ENCODE assay signal across 8 cellular contexts in the genomic region with DNA sequence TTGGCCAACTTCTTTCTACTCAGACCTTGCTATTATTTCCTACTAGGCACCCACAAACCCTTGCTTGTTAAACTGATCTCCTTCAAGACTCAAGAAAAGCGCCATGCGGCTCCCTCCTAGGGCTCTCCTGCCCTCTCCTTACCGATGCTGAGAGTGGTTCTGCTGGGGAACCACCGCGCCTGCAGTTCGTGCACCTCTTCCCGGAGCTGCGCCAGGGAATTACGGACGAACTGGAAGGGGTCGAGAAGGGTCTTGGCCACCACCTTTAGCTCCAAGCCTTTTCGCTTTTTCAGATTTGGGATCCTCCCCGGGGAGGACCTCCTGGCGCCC.
DNase-seq lines count a peak whose midpoint lies in the region; ATAC-seq, FAIRE-seq and TF ChIP-seq lines count a peak whose summit lies in the region.
"Not testable (repeated sequence)": the region's sequence is repeated elsewhere in the genome, so short reads cannot be mapped to it uniquely, and the experiment has no call there.

No MANE protein-coding gene starts in this region.

- H3K9me3 ChIP-seq in A549; PC-9 (ENCODE audit: insufficient read depth, low read depth); astrocyte (ENCODE audit: insufficient read depth, low read depth, low read length); endothelial cell of umbilical vein (replicated peaks; ENCODE audit: control insufficient read depth, insufficient read depth, low read length); hepatocyte (ENCODE audit: low read depth); skeletal muscle satellite cell (replicated peaks; ENCODE audit: low read length): not testable (repeated sequence)

- not testable (repeated sequence) for H3K36me3 ChIP-seq in PC-9 (ENCODE audit: low read depth); astrocyte (ENCODE audit: insufficient read depth, low read length); endothelial cell of umbilical vein (ENCODE audit: control insufficient read depth in 2 of 2, extremely low read depth in 1 of 2, insufficient read depth in 2 of 2, low read length in 2 of 2); hepatocyte (replicated peaks; ENCODE audit: insufficient read depth, low read depth); skeletal muscle satellite cell (ENCODE audit: insufficient read depth, low read length)

- CTCF ChIA-PET in A549 (lab: Yijun Ruan, JAX) = interaction anchor here (0.8 to 2.2 kb wide), 4 partner anchors 107 to 439 kb away, joined by 3 to 4 read pairs (median 4); no protein-coding TSS in a partner anchor
- CTCF ChIA-PET in PC-9 (lab: Charles Lee); endothelial cell of umbilical vein (lab: Charles Lee): not testable (repeated sequence)

- TF ChIP-seq CTCF in A549 (IDR thresholded peaks at IDR 0.05); HFF-Myc (IDR thresholded peaks at IDR 0.05; ENCODE audit: low read depth, low read length, missing control alignments); PC-9 (conservative IDR thresholded peaks at IDR 0.05); astrocyte (IDR thresholded peaks at IDR 0.05; ENCODE audit: insufficient read depth, low read depth, low read length); endothelial cell of umbilical vein (IDR thresholded peaks at IDR 0.05; ENCODE audit: extremely low read depth in 1 of 2, insufficient read depth in 1 of 2, low read depth in 1 of 2, low read length in 2 of 2); hepatocyte (IDR thresholded peaks at IDR 0.05; ENCODE audit: poor library complexity); nephron progenitor cell (IDR thresholded peaks at IDR 0.05): not testable (repeated sequence)

- peak overlapping the region; percentile 80 for H3K9ac ChIP-seq in astrocyte (ENCODE audit: low read length)
- not testable (repeated sequence) for H3K9ac ChIP-seq in endothelial cell of umbilical vein (replicated peaks; ENCODE audit: extremely low read depth, insufficient read depth, low read length); skeletal muscle satellite cell (ENCODE audit: low read depth, low read length)

- H3F3A ChIP-seq in PC-9 (ENCODE audit: insufficient read depth, low read depth) = not testable (repeated sequence)

- not testable (repeated sequence) for TF ChIP-seq EP300 in A549 (IDR thresholded peaks at IDR 0.05)

- H3K9me3 Mint-ChIP-seq in astrocyte (ENCODE audit: unreplicated experiment); nephron progenitor cell: not testable (repeated sequence)

- not testable (repeated sequence) for TF ChIP-seq RAD21 in A549 (conservative IDR thresholded peaks at IDR 0.05 in 1 of 2, IDR thresholded peaks at IDR 0.05 in 1 of 2)

- intact Hi-C loops in PC-9 (cut with micrococcal nuclease; ENCODE audit: unreplicated experiment) = loop anchor here (5.0 kb wide), 1 partner anchor 337 kb away; no protein-coding TSS in a partner anchor
- intact Hi-C loops in endothelial cell of umbilical vein (cut with micrococcal nuclease) = loop anchor here (10.0 kb wide), 2 partner anchors 151 to 439 kb away; a partner anchor contains a TSS

- H3K79me2 ChIP-seq in PC-9 (ENCODE audit: low read depth); astrocyte (ENCODE audit: insufficient read depth, low read length); endothelial cell of umbilical vein (ENCODE audit: control insufficient read depth, insufficient read depth, low read length); hepatocyte: not testable (repeated sequence)

- not testable (repeated sequence) for FAIRE-seq in A549 (lab: Jason Lieb, UNC); astrocyte (lab: Jason Lieb, UNC); endothelial cell of umbilical vein (lab: Jason Lieb, UNC)

- peaks cover 17% of the 10 kb centered on the region for H3K27me3 Mint-ChIP-seq in astrocyte (ENCODE audit: low read depth, unreplicated experiment)
- H3K27me3 Mint-ChIP-seq in nephron progenitor cell (ENCODE audit: low read depth, poor library complexity) = peaks cover 51% of the 10 kb centered on the region

- not testable (repeated sequence) for H4K20me1 ChIP-seq in PC-9 (ENCODE audit: insufficient read depth); astrocyte (ENCODE audit: insufficient read depth, low read length); endothelial cell of umbilical vein (replicated peaks; ENCODE audit: control insufficient read depth, extremely low read depth, insufficient read depth, low read length); hepatocyte (ENCODE audit: insufficient read depth, poor library complexity, severe bottlenecking)

- not testable (repeated sequence) for H3K4me1 ChIP-seq in A549; PC-9 (replicated peaks; ENCODE audit: insufficient read depth); astrocyte (ENCODE audit: insufficient read depth, low read length); endothelial cell of umbilical vein (ENCODE audit: control insufficient read depth, extremely low read depth, insufficient read depth, low read length); hepatocyte (ENCODE audit: insufficient read depth); skeletal muscle satellite cell (ENCODE audit: control insufficient read depth, insufficient read depth, low read length)

- H3K9me1 ChIP-seq in endothelial cell of umbilical vein (replicated peaks; ENCODE audit: control insufficient read depth, extremely low read depth, insufficient read depth, low read length) = not testable (repeated sequence)

- H3K4me3 ChIP-seq in A549 (peak overlapping the region; percentile 70), HFF-Myc (replicated peaks; ENCODE audit: low read depth, low read length) (peak overlapping the region; percentile 29), astrocyte (ENCODE audit: insufficient read depth, low read depth, low read length) (peak overlapping the region; percentile 73), hepatocyte (peak overlapping the region; percentile 52), skeletal muscle satellite cell (ENCODE audit: low read length) (peak overlapping the region; percentile 71)
- not testable (repeated sequence) for H3K4me3 ChIP-seq in PC-9; endothelial cell of umbilical vein (replicated peaks in 1 of 3; ENCODE audit: insufficient read depth in 1 of 3, low read depth in 1 of 3, low read length in 3 of 3)

- H3K4me2 ChIP-seq in A549 (peak overlapping the region; percentile 96), PC-9 (peak overlapping the region; percentile 38; the same call in 1 of the 2 replicates), astrocyte (ENCODE audit: low read length) (peak overlapping the region; percentile 91), hepatocyte (peak overlapping the region; percentile 99), skeletal muscle satellite cell (ENCODE audit: low read length) (peak overlapping the region; percentile 91)
- not testable (repeated sequence) for H3K4me2 ChIP-seq in endothelial cell of umbilical vein (ENCODE audit: insufficient read depth, low read length)

- not testable (repeated sequence) for H3K4me1 Mint-ChIP-seq in astrocyte (ENCODE audit: low read depth, unreplicated experiment)
- peaks cover 16% of the 10 kb centered on the region for H3K4me1 Mint-ChIP-seq in nephron progenitor cell

- peak overlapping the region; percentile 92 for H3K4me3 Mint-ChIP-seq in astrocyte (ENCODE audit: unreplicated experiment)
- peak overlapping the region; percentile 78 for H3K4me3 Mint-ChIP-seq in nephron progenitor cell

- H3K27ac ChIP-seq in A549 (peak overlapping the region; percentile 61 to 92), astrocyte (ENCODE audit: low read depth, low read length) (peak overlapping the region; percentile 58)
- not testable (repeated sequence) for H3K27ac ChIP-seq in PC-9; endothelial cell of umbilical vein (ENCODE audit: insufficient read depth, low read depth, low read length); hepatocyte

- H3K27ac Mint-ChIP-seq in astrocyte (ENCODE audit: unreplicated experiment); nephron progenitor cell: not testable (repeated sequence)

- ATAC-seq in A549 = peak; percentile 72 to 73

- H2AFZ ChIP-seq in PC-9 = not testable (repeated sequence)
- H2AFZ ChIP-seq in astrocyte (ENCODE audit: low read depth, low read length) (peak overlapping the region; percentile 89), endothelial cell of umbilical vein (ENCODE audit: low read depth, low read length) (peak overlapping the region; percentile 59), hepatocyte (peak overlapping the region; percentile 82)

- BruUV-seq in PC-9 (replicated peaks; lab: Mats Ljungman, UMichigan); endothelial cell of umbilical vein (replicated peaks; lab: Mats Ljungman, UMichigan): not testable (repeated sequence)

- dilution Hi-C loops in endothelial cell of umbilical vein (cut with MboI; ENCODE audit: extremely low pct_ligation_motif_present, low sequenced_read_pairs) = not testable (repeated sequence)

- not testable (repeated sequence) for DNase-seq in A549 (ENCODE audit: low read depth in 1 of 2, low spot score in 1 of 2); HFF-Myc (ENCODE audit: extremely low read depth, low read depth); PC-9; astrocyte (ENCODE audit: low read depth); endothelial cell of umbilical vein (ENCODE audit: low read depth, low spot score); hepatocyte (ENCODE audit: low spot score); nephron progenitor cell

- not testable (repeated sequence) for H3K36me3 Mint-ChIP-seq in astrocyte (ENCODE audit: low read depth, unreplicated experiment); nephron progenitor cell (ENCODE audit: low read depth)

- H3K9me2 ChIP-seq in PC-9 (ENCODE audit: insufficient read depth); hepatocyte (replicated peaks; ENCODE audit: insufficient read depth): not testable (repeated sequence)

- POLR2A ChIA-PET in A549 (lab: Yijun Ruan, JAX); PC-9 (lab: Charles Lee; ENCODE audit: unreplicated experiment); endothelial cell of umbilical vein (lab: Charles Lee): not testable (repeated sequence)

- not testable (repeated sequence) for H3K27me3 ChIP-seq in PC-9 (ENCODE audit: insufficient read depth, low read depth); astrocyte (ENCODE audit: insufficient read depth, low read length)
- H3K27me3 ChIP-seq in endothelial cell of umbilical vein (ENCODE audit: control insufficient read depth in 2 of 2, insufficient read depth in 2 of 2, low read length in 2 of 2) (peaks cover 7 to 17% of the 10 kb centered on the region in 2 experiments), hepatocyte (peaks cover 32% of the 10 kb centered on the region), skeletal muscle satellite cell (ENCODE audit: control insufficient read depth, insufficient read depth, low read length) (peaks cover 15% of the 10 kb centered on the region)

- TF ChIP-seq POLR2A in A549 (IDR thresholded peaks at IDR 0.05; ENCODE audit: low read length); endothelial cell of umbilical vein (IDR thresholded peaks at IDR 0.05; ENCODE audit: low read depth, low read length): not testable (repeated sequence)

- 4% methylated on average over 13 of the region's 14 CpGs for WGBS in A549 (ENCODE audit: missing lambda C conversion rate)
- WGBS in hepatocyte (ENCODE audit: low lambda C conversion rate, missing lambda C conversion rate) = 3% methylated on average over 14 of the region's 14 CpGs
